Comparison of ENCODE assay signal across 8 cellular contexts in the genomic region with DNA sequence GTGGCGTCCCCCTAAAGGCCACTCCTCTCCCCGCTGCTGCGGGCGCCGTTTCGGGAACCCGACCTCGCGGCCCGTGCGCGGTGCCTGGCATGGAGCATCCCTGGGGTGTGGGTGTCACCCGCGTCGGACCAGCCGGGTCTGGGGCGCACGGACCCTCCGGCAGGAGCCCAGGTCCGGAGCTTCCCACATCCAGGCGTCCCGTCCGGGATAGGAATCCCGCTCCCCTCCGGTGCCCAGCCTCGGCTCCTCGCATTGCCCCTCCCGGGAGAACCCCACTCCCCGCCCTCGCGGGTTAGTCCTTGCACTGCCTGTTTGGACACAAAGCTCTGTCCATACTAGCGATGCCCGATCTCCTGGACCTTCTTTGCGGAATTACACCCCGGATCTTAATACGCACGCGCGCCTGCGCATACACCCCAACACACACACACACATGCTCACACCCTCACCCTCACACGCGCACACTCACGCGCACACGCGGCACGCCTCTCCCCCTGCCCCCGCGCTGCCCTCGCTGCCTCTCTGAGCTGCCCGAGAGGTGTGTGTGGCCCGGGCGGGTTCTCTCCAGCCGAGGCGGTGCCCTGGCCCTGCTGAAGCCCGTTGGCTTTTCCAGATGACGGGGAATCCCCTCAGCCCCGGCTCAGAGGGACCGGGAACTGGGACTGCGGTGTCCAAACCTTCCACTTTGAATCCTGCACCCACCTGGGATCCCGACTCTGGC. TPM values are rescaled to one million over a fixed set of nuclear protein-coding genes. Genes with fewer than 3 reads are reported as not detected.
A peak's percentile ranks its signal among the peaks of the same experiment; 100 is the strongest.
DNase-seq lines count a peak whose midpoint lies in the region; ATAC-seq and TF ChIP-seq lines count a peak whose summit lies in the region.

No MANE protein-coding gene starts in this region.

- TF ChIP-seq CTCF in epithelial cell of proximal tubule (conservative IDR thresholded peaks at IDR 0.05; ENCODE audit: low read depth, low read length) (no peak), mucosa of descending colon (IDR thresholded peaks at IDR 0.05) (no peak)

- no peaks in the 10 kb centered on the region for H3K9me3 ChIP-seq in mucosa of descending colon

- ATAC-seq in HG02943 (IDR thresholded peaks at IDR 0.05; ENCODE audit: low read depth, unreplicated experiment) = peak; percentile 24
- ATAC-seq in mucosa of descending colon = peak; percentile 67

- H3K4me3 ChIP-seq in epithelial cell of proximal tubule (ENCODE audit: low read depth, low read length) (peak overlapping the region; percentile 75), mucosa of descending colon (peak overlapping the region; percentile 72)

- H3K4me1 Mint-ChIP-seq in activated T-cell treated with anti-CD3 and anti-CD28 coated beads, Interleukin-2, amount 50 U/mL, for 24 hours (ENCODE audit: low read depth) = peaks cover 8% of the 10 kb centered on the region
- H3K4me1 Mint-ChIP-seq in stimulated activated naive CD8-positive, alpha-beta T cell treated with anti-CD3 and anti-CD28 coated beads, Interleukin-15, Interleukin-2, amounts not matched to agents 100 ng/mL and 50 ng/mL, for 24 hours (ENCODE audit: low read depth) = peaks cover 11% of the 10 kb centered on the region

- H3K9me3 Mint-ChIP-seq in activated T-cell treated with anti-CD3 and anti-CD28 coated beads, Interleukin-2, amount 50 U/mL, for 24 hours = no peaks in the 10 kb centered on the region
- no peaks in the 10 kb centered on the region for H3K9me3 Mint-ChIP-seq in stimulated activated naive CD8-positive, alpha-beta T cell treated with anti-CD3 and anti-CD28 coated beads, Interleukin-15, Interleukin-2, amounts not matched to agents 100 ng/mL and 50 ng/mL, for 24 hours

- peak overlapping the region; percentile 85 for H3K4me3 Mint-ChIP-seq in activated T-cell treated with anti-CD3 and anti-CD28 coated beads, Interleukin-2, amount 50 U/mL, for 24 hours
- peak overlapping the region; percentile 89 for H3K4me3 Mint-ChIP-seq in stimulated activated naive CD8-positive, alpha-beta T cell treated with anti-CD3 and anti-CD28 coated beads, Interleukin-15, Interleukin-2, amounts not matched to agents 100 ng/mL and 50 ng/mL, for 24 hours

- H3K4me1 ChIP-seq in mucosa of descending colon (ENCODE audit: low read depth) = no peaks in the 10 kb centered on the region

- DNase-seq in SKM-1 treated with dmso at 0.1 percent for 144 hours (lab: John Stamatoyannopoulos, UW; ENCODE audit: unreplicated experiment) = peak; percentile 16
- DNase-seq in SKM-1 (lab: John Stamatoyannopoulos, UW; ENCODE audit: unreplicated experiment) = no peak
- peak; percentile 68 for DNase-seq in NCI-H748 (lab: John Stamatoyannopoulos, UW; ENCODE audit: unreplicated experiment)
- DNase-seq in activated T-cell treated with anti-CD3 and anti-CD28 coated beads, Interleukin-2, amount 50 U/mL, for 24 hours = peak; percentile 73
- no peak for DNase-seq in epithelial cell of proximal tubule (ENCODE audit: low read depth)
- DNase-seq in mucosa of descending colon = peak; percentile 72 to 80 (median 74)

- H3K36me3 ChIP-seq in mucosa of descending colon (ENCODE audit: low read depth) = no peaks in the 10 kb centered on the region

- H3K27me3 Mint-ChIP-seq in activated T-cell treated with anti-CD3 and anti-CD28 coated beads, Interleukin-2, amount 50 U/mL, for 24 hours = peaks cover 9% of the 10 kb centered on the region
- peaks cover 20% of the 10 kb centered on the region for H3K27me3 Mint-ChIP-seq in stimulated activated naive CD8-positive, alpha-beta T cell treated with anti-CD3 and anti-CD28 coated beads, Interleukin-15, Interleukin-2, amounts not matched to agents 100 ng/mL and 50 ng/mL, for 24 hours

- intact Hi-C loops in mucosa of descending colon (cut with DNase I, micrococcal nuclease) = no loop called here

- H3K27ac Mint-ChIP-seq in activated T-cell treated with anti-CD3 and anti-CD28 coated beads, Interleukin-2, amount 50 U/mL, for 24 hours = peak overlapping the region; percentile 86
- H3K27ac Mint-ChIP-seq in stimulated activated naive CD8-positive, alpha-beta T cell treated with anti-CD3 and anti-CD28 coated beads, Interleukin-15, Interleukin-2, amounts not matched to agents 100 ng/mL and 50 ng/mL, for 24 hours = peak overlapping the region; percentile 81

- H3K36me3 Mint-ChIP-seq in activated T-cell treated with anti-CD3 and anti-CD28 coated beads, Interleukin-2, amount 50 U/mL, for 24 hours (ENCODE audit: low read depth) = no peaks in the 10 kb centered on the region
- H3K36me3 Mint-ChIP-seq in stimulated activated naive CD8-positive, alpha-beta T cell treated with anti-CD3 and anti-CD28 coated beads, Interleukin-15, Interleukin-2, amounts not matched to agents 100 ng/mL and 50 ng/mL, for 24 hours (ENCODE audit: low read depth) = no peaks in the 10 kb centered on the region

RNA-seq across cellular contexts. Expression of a gene that starts 0.9 kb away (rescaled TPM):
- total RNA-seq in epithelial cell of proximal tubule (3.4 and 4.7 TPM in 2 replicates), mucosa of descending colon (10 to 100 TPM in 1 of 3 donors, 1 to 10 TPM in 2; 7.2 to 62.0 (median 9.7) TPM)

Comparison
In these comparisons a context has a peak if more than half of its experiments do, and no peak if none do; other contexts are left out.
1. DNase-seq: peak in SKM-1 treated with dmso at 0.1 percent for 144 hours (single experiment), NCI-H748 (single experiment), activated T-cell treated with anti-CD3 and anti-CD28 coated beads, Interleukin-2, amount 50 U/mL, for 24 hours (single experiment) and mucosa of descending colon (3 of 3); none in SKM-1 (single experiment) and epithelial cell of proximal tubule (single experiment).